ENCODE assay signal across 19 cellular contexts in genomic region chr13:113979791-113980471, GRCh38. TPM values are rescaled to one million over a fixed set of nuclear protein-coding genes. Genes with fewer than 3 reads are reported as not detected.
DNase-seq lines count a peak whose midpoint lies in the region; ATAC-seq and TF ChIP-seq lines count a peak whose summit lies in the region.
"Had no signal": no experiment of that assay in that cellular context is flagged by ENCODE, and none has a peak within 500 bp of the region (broad histone marks: within the 10 kb centered on the region; RNA-seq: fewer than 3 reads in every experiment).

No MANE protein-coding gene starts in this region.

- no peak overlapping the region for H4K91ac ChIP-seq in trophoblast cell (ENCODE audit: low read depth, low read length)

- WGBS in right cardiac atrium = 93% methylated on average over 20 of the region's 20 CpGs
- no CpG with 5 or more reads among the region's 20 CpGs for WGBS in trophoblast cell (ENCODE audit: extremely low coverage, insufficient coverage, insufficient read length)

- H3K27me3 ChIP-seq in right cardiac atrium (ENCODE audit: control insufficient read depth, insufficient read depth) (no peaks in the 10 kb centered on the region), trophoblast cell (ENCODE audit: insufficient read depth, low read length) (no peaks in the 10 kb centered on the region)
- H3K27me3 ChIP-seq: esophagus muscularis mucosa, vagina had no signal

- H3K14ac ChIP-seq in trophoblast cell (ENCODE audit: low read length) = no peak overlapping the region

- H4K12ac ChIP-seq in trophoblast cell (ENCODE audit: low read depth, low read length) = no peak overlapping the region

- peak in 1 of 2 donors; percentile 27 for ATAC-seq in right cardiac atrium
- no peak for ATAC-seq in GM19452 (IDR thresholded peaks at IDR 0.05; ENCODE audit: unreplicated experiment)

- H3K23ac ChIP-seq in trophoblast cell (ENCODE audit: low read length) = no peak overlapping the region

- H3K4me1 Mint-ChIP-seq in chondrocyte (ENCODE audit: low read depth) = peaks cover 30% of the 10 kb centered on the region
- no peaks in the 10 kb centered on the region for H3K4me1 Mint-ChIP-seq in activated T-helper 1 cell treated with anti-CD3 and anti-CD28 coated beads, Interleukin-12 subunit alpha, Interleukin-12 subunit beta, Interleukin-2, Interleukin-4 antibody, amounts not matched to agents 30 ng/mL and 10 ng/mL and 1 ng/mL, durations not matched to agents 14 hours and 24 hours and 36 hours (ENCODE audit: low read depth)
- H3K4me1 Mint-ChIP-seq: activated naive CD8-positive, alpha-beta T cell treated with anti-CD3 and anti-CD28 coated beads for 36 hours had no signal

- no peak overlapping the region for H2AFZ ChIP-seq in trophoblast cell (ENCODE audit: insufficient read depth, low read length, poor library complexity)

- no peak overlapping the region for H3K4me2 ChIP-seq in trophoblast cell (ENCODE audit: low read length)
- H3K4me2 ChIP-seq: KMS-11 had no signal

- no peaks in the 10 kb centered on the region for H3K9me3 Mint-ChIP-seq in chondrocyte (ENCODE audit: low read depth)
- no peaks in the 10 kb centered on the region for H3K9me3 Mint-ChIP-seq in activated T-helper 1 cell treated with anti-CD3 and anti-CD28 coated beads, Interleukin-12 subunit alpha, Interleukin-12 subunit beta, Interleukin-2, Interleukin-4 antibody, amounts not matched to agents 30 ng/mL and 10 ng/mL and 1 ng/mL, durations not matched to agents 14 hours and 24 hours and 36 hours
- H3K9me3 Mint-ChIP-seq: activated naive CD8-positive, alpha-beta T cell treated with anti-CD3 and anti-CD28 coated beads for 36 hours; nephron progenitor cell had no signal

- peaks cover 3% of the 10 kb centered on the region for H3K79me1 ChIP-seq in trophoblast cell (ENCODE audit: low read length)

- H3K27me3 Mint-ChIP-seq in chondrocyte (ENCODE audit: low read depth) = no peaks in the 10 kb centered on the region
- H3K27me3 Mint-ChIP-seq in activated T-helper 1 cell treated with anti-CD3 and anti-CD28 coated beads, Interleukin-12 subunit alpha, Interleukin-12 subunit beta, Interleukin-2, Interleukin-4 antibody, amounts not matched to agents 30 ng/mL and 10 ng/mL and 1 ng/mL, durations not matched to agents 14 hours and 24 hours and 36 hours (ENCODE audit: insufficient read depth) = no peaks in the 10 kb centered on the region
- H3K27me3 Mint-ChIP-seq: activated naive CD8-positive, alpha-beta T cell treated with anti-CD3 and anti-CD28 coated beads for 36 hours had no signal

- no peak overlapping the region for H3K27ac Mint-ChIP-seq in chondrocyte (ENCODE audit: unreplicated experiment)
- no peak overlapping the region for H3K27ac Mint-ChIP-seq in activated T-helper 1 cell treated with anti-CD3 and anti-CD28 coated beads, Interleukin-12 subunit alpha, Interleukin-12 subunit beta, Interleukin-2, Interleukin-4 antibody, amounts not matched to agents 30 ng/mL and 10 ng/mL and 1 ng/mL, durations not matched to agents 14 hours and 24 hours and 36 hours
- H3K27ac Mint-ChIP-seq: nephron progenitor cell had no signal

- H2BK5ac ChIP-seq in trophoblast cell (ENCODE audit: low read depth, low read length, poor library complexity) = no peak overlapping the region

- peaks cover 26 to 42% of the 10 kb centered on the region in 2 experiments for H3K36me3 ChIP-seq in trophoblast cell (ENCODE audit: control insufficient read depth in 1 of 2, insufficient read depth in 2 of 2, low read length in 2 of 2)

- H3K27ac ChIP-seq in right cardiac atrium (ENCODE audit: low read length) (no peak overlapping the region), trophoblast cell (ENCODE audit: low read depth, low read length) (no peak overlapping the region)
- H3K27ac ChIP-seq: KMS-11, SK-N-MC, vagina had no signal

- TF ChIP-seq CTCF in chondrocyte (IDR thresholded peaks at IDR 0.05) = no peak

- no peak overlapping the region for H4K8ac ChIP-seq in trophoblast cell (ENCODE audit: low read depth, low read length)

- H2BK12ac ChIP-seq in trophoblast cell (ENCODE audit: low read length) = no peak overlapping the region

- intact Hi-C loops in right cardiac atrium (cut with DNase I) (no loop called here), cardiac septum (cut with DNase I) (no loop called here)
- intact Hi-C loops in activated T-helper 1 cell treated with anti-CD3 and anti-CD28 coated beads, Interleukin-12 subunit alpha, Interleukin-12 subunit beta, Interleukin-2, Interleukin-4 antibody, amounts not matched to agents 30 ng/mL and 10 ng/mL and 1 ng/mL, durations not matched to agents 14 hours and 24 hours and 36 hours (cut with micrococcal nuclease) = no loop called here

- peaks cover 25% of the 10 kb centered on the region for H3K36me3 Mint-ChIP-seq in chondrocyte (ENCODE audit: low read depth)
- peaks cover 40% of the 10 kb centered on the region for H3K36me3 Mint-ChIP-seq in activated T-helper 1 cell treated with anti-CD3 and anti-CD28 coated beads, Interleukin-12 subunit alpha, Interleukin-12 subunit beta, Interleukin-2, Interleukin-4 antibody, amounts not matched to agents 30 ng/mL and 10 ng/mL and 1 ng/mL, durations not matched to agents 14 hours and 24 hours and 36 hours (ENCODE audit: low read depth)

- DNase-seq in right cardiac atrium (peak in 2 of 3 donors; percentile 26 to 36), cardiac septum (ENCODE audit: low spot score) (no peak), chondrocyte (ENCODE audit: low spot score) (peak; percentile 57), trophoblast cell (no peak), DMS79 (lab: John Stamatoyannopoulos, UW) (no peak), COR-L47 (lab: John Stamatoyannopoulos, UW) (no peak)
- no peak for DNase-seq in activated T-helper 1 cell treated with anti-CD3 and anti-CD28 coated beads, Interleukin-12 subunit alpha, Interleukin-12 subunit beta, Interleukin-2, Interleukin-4 antibody, amounts not matched to agents 30 ng/mL and 10 ng/mL and 1 ng/mL, durations not matched to agents 14 hours and 24 hours and 36 hours (ENCODE audit: low spot score)
- DNase-seq: activated CD4-positive, alpha-beta T cell treated with anti-CD3 and anti-CD28 coated beads for 48 hours; activated naive CD8-positive, alpha-beta T cell treated with anti-CD3 and anti-CD28 coated beads for 36 hours; EL; mammary epithelial cell; NCI-H1105; NCI-H69; nephron progenitor cell had no signal

- no peak overlapping the region for H3K9ac ChIP-seq in trophoblast cell (ENCODE audit: low read length)
- H3K9ac ChIP-seq: KMS-11 had no signal

- H3K4me3 ChIP-seq in right cardiac atrium (ENCODE audit: low read length) = no peak overlapping the region
- peak overlapping the region; percentile 28 for H3K4me3 ChIP-seq in trophoblast cell (ENCODE audit: low read depth, low read length)
- H3K4me3 ChIP-seq: esophagus muscularis mucosa, SK-N-MC, vagina had no signal

- H2AK5ac ChIP-seq in trophoblast cell (ENCODE audit: low read length) = no peak overlapping the region

- no peak overlapping the region for H3K4me3 Mint-ChIP-seq in chondrocyte (ENCODE audit: unreplicated experiment)
- H3K4me3 Mint-ChIP-seq in activated T-helper 1 cell treated with anti-CD3 and anti-CD28 coated beads, Interleukin-12 subunit alpha, Interleukin-12 subunit beta, Interleukin-2, Interleukin-4 antibody, amounts not matched to agents 30 ng/mL and 10 ng/mL and 1 ng/mL, durations not matched to agents 14 hours and 24 hours and 36 hours = no peak overlapping the region
- H3K4me3 Mint-ChIP-seq: activated naive CD8-positive, alpha-beta T cell treated with anti-CD3 and anti-CD28 coated beads for 36 hours; nephron progenitor cell had no signal

- H3K18ac ChIP-seq in trophoblast cell (ENCODE audit: low read length) = no peak overlapping the region

- no peak overlapping the region for H2BK120ac ChIP-seq in trophoblast cell (ENCODE audit: insufficient read depth, low read length, poor library complexity)

- H3K4me1 ChIP-seq in right cardiac atrium (ENCODE audit: control insufficient read depth, insufficient read depth, low read length) (no peaks in the 10 kb centered on the region), trophoblast cell (ENCODE audit: control insufficient read depth in 1 of 2, insufficient read depth in 2 of 2, low read length in 2 of 2) (peaks cover 8 to 10% of the 10 kb centered on the region in 2 experiments)

- H3K4ac ChIP-seq in trophoblast cell (ENCODE audit: low read depth, low read length) = no peak overlapping the region

- H3K9me3 ChIP-seq in right cardiac atrium (ENCODE audit: control insufficient read depth, low read length) (no peaks in the 10 kb centered on the region), trophoblast cell (ENCODE audit: insufficient read depth, low read depth, low read length) (peaks cover 19% of the 10 kb centered on the region)
- H3K9me3 ChIP-seq: esophagus muscularis mucosa, vagina had no signal

- no peaks in the 10 kb centered on the region for H3K79me2 ChIP-seq in trophoblast cell (ENCODE audit: control insufficient read depth, insufficient read depth, low read length, poor library complexity)

RNA-seq across cellular contexts. Expression of gene C13orf46, which starts 6.1 kb away (rescaled TPM):
- total RNA-seq in right cardiac atrium (under 1 TPM; 0.21 to 0.76 (median 0.38) TPM), cardiac septum (0.40 TPM), chondrocyte (1.7 to 2.2 TPM (median 2.0 TPM) in 3 replicates)
- polyA plus RNA-seq in right cardiac atrium = 0.20 TPM
- polyA plus RNA-seq in trophoblast cell (2013) = 0.12 and 0.15 TPM in 2 replicates
- 0.83 and 0.91 TPM in 2 replicates for total RNA-seq in activated T-helper 1 cell treated with anti-CD3 and anti-CD28 coated beads, Interleukin-12 subunit alpha, Interleukin-12 subunit beta, Interleukin-2, Interleukin-4 antibody, amounts not matched to agents 30 ng/mL and 10 ng/mL and 1 ng/mL, durations not matched to agents 14 hours and 24 hours and 36 hours
- total RNA-seq: vagina had no signal

Comparison
In these comparisons a context has a peak if more than half of its experiments do, and no peak if none do; other contexts are left out.
1. DNase-seq: peak in right cardiac atrium (2 of 3) and chondrocyte (single experiment); none in cardiac septum (single experiment), trophoblast cell (0 of 2), DMS79 (single experiment), activated T-helper 1 cell treated with anti-CD3 and anti-CD28 coated beads, Interleukin-12 subunit alpha, Interleukin-12 subunit beta, Interleukin-2, Interleukin-4 antibody, amounts not matched to agents 30 ng/mL and 10 ng/mL and 1 ng/mL, durations not matched to agents 14 hours and 24 hours and 36 hours (single experiment) and COR-L47 (single experiment).